ENCODE assay signal across 1 cellular context in the genomic region with DNA sequence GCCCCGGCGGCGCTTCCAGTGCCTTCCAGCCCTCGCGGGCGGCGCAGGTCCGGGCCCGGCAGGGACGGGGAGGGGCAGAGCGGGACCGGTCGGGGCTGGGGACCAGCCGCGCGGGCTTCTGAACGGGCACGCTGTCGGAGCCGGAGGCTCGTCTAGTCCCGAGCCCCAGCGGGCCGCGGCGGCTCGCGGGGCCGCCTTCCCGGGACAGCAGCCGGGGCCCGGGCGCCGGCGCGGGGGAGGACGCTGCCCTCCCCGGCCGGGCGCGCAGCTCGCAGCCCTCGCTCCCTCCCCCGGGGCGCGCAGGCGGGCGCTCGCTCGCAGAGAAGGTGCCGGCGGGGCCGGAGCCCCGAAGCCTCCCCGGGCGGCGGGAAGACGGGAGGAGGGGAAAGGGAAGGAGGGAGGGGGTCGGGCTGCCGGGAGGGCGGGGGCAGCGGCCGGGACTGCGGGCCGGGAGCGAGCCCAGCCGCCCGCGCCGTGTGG.
TF ChIP-seq lines count a peak whose summit lies in the region.

No MANE protein-coding gene starts in this region.

TF ChIP-seq in H1, 55 proteins besides CTCF, POLR2A, EP300 and RAD21 (continued from another document):
- TF ChIP-seq TAF1 (IDR thresholded peaks at IDR 0.05; ENCODE audit: low read depth, low read length): peak; percentile 63
- no peak for TF ChIP-seq SIRT6 (IDR thresholded peaks at IDR 0.05; ENCODE audit: low read length)
- TF ChIP-seq TBP (IDR thresholded peaks at IDR 0.05; ENCODE audit: low read depth, low read length): peak; percentile 24; the same call in 1 of the 2 replicates
- no peak for TF ChIP-seq HDAC6 (IDR thresholded peaks at IDR 0.05; ENCODE audit: low read depth, low read length)
- peak in 1 of 2 experiments; percentile 57; a peak in 1 of 4 replicates for TF ChIP-seq SIN3A (conservative IDR thresholded peaks at IDR 0.05 in 1 of 2, IDR thresholded peaks at IDR 0.05 in 1 of 2; ENCODE audit: low read depth in 1 of 2, low read length in 2 of 2)
TF ChIP-seq in H1: peak in this region for 7.
